ENCODE assay signal across 13 cellular contexts in the genomic region with DNA sequence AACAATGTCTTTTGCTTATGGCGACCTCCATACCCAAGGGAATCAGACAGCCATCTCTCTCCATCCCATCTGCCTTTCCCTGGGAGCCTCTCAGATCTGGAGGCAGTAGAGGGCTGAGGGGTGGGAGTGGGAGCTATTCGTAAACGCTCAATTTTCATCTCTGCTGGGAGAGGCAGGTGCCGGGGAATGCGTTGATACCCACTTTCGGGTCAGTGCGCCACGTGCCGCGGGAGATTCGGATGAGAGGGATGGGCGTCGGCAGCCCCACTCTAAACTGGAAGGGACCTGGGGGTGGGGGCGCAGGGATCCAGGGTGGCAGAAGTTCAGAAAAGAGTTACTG. TPM values are rescaled to one million over a fixed set of nuclear protein-coding genes. Genes with fewer than 3 reads are reported as not detected.
DNase-seq lines count a peak whose midpoint lies in the region; ATAC-seq, FAIRE-seq and TF ChIP-seq lines count a peak whose summit lies in the region.
"Had no signal": no experiment of that assay in that cellular context is flagged by ENCODE, and none has a peak within 500 bp of the region (broad histone marks: within the 10 kb centered on the region; RNA-seq: fewer than 3 reads in every experiment).

No MANE protein-coding gene starts in this region.

- H3K36me3 ChIP-seq in iPS-15b (ENCODE audit: control insufficient read depth, insufficient read depth, low read length), result no peaks in the 10 kb centered on the region
- H3K36me3 ChIP-seq in pancreas, result no peaks in the 10 kb centered on the region

- no peak overlapping the region for H3K27ac Mint-ChIP-seq in stimulated activated memory B cell treated with anti-CD40 and anti-IgM and Interleukin-4, amounts not matched to agents 10 μg/mL and 1 μg/mL and 100 μg/mL, for 72 hours

- H3K27ac ChIP-seq in pancreas, result no peak overlapping the region

- H3K4me3 ChIP-seq in WI38 (ENCODE audit: low read depth, low read length) (peak overlapping the region; percentile 58), iPS-15b (ENCODE audit: low read depth, low read length) (peak overlapping the region; percentile 11), pancreas (no peak overlapping the region)

- H3K27me3 ChIP-seq in iPS-15b (ENCODE audit: control insufficient read depth, insufficient read depth, low read length), result peaks cover 48% of the 10 kb centered on the region
- peaks cover 0 to 12% (median 6%) of the 10 kb centered on the region in 4 donors for H3K27me3 ChIP-seq in pancreas

- H3K27me3 Mint-ChIP-seq in stimulated activated memory B cell treated with anti-CD40 and anti-IgM and Interleukin-4, amounts not matched to agents 10 μg/mL and 1 μg/mL and 100 μg/mL, for 72 hours, result peaks cover 85% of the 10 kb centered on the region

- H3K36me3 Mint-ChIP-seq in stimulated activated memory B cell treated with anti-CD40 and anti-IgM and Interleukin-4, amounts not matched to agents 10 μg/mL and 1 μg/mL and 100 μg/mL, for 72 hours, result no peaks in the 10 kb centered on the region

- peaks cover 25% of the 10 kb centered on the region for H3K4me1 Mint-ChIP-seq in stimulated activated memory B cell treated with anti-CD40 and anti-IgM and Interleukin-4, amounts not matched to agents 10 μg/mL and 1 μg/mL and 100 μg/mL, for 72 hours

- ATAC-seq in stimulated activated memory B cell treated with anti-CD40 and anti-IgM and Interleukin-4, amounts not matched to agents 10 μg/mL and 1 μg/mL and 100 μg/mL, for 72 hours, result no peak
- ATAC-seq in HG03354 (IDR thresholded peaks at IDR 0.05; ENCODE audit: poor library complexity, severe bottlenecking, unreplicated experiment) (no peak), pancreas (no peak)

- no peak overlapping the region for H3K9ac ChIP-seq in iPS-15b (ENCODE audit: low read depth, low read length)

- peak; percentile 38 for DNase-seq in NCI-H82 (lab: John Stamatoyannopoulos, UW)
- DNase-seq in NCI-H82 treated with DMSO at 0.1 percent for 48 hours (lab: John Stamatoyannopoulos, UW; ENCODE audit: unreplicated experiment), result no peak
- no peak for DNase-seq in OCI-M2 (lab: John Stamatoyannopoulos, UW; ENCODE audit: unreplicated experiment)
- DNase-seq in pancreas, result no peak
- DNase-seq: cortex of kidney, NCI-H2081 treated with DMSO at 0.1 percent for 48 hours had no signal

- intact Hi-C loops in pancreas (cut with DNase I), result loop anchor here in 1 of 3 donors (10.0 kb wide), 1 partner anchor 212 kb away; no protein-coding TSS in a partner anchor

- H3K4me3 Mint-ChIP-seq in stimulated activated memory B cell treated with anti-CD40 and anti-IgM and Interleukin-4, amounts not matched to agents 10 μg/mL and 1 μg/mL and 100 μg/mL, for 72 hours, result peak overlapping the region; percentile 50

- H3K9me3 ChIP-seq in iPS-15b (ENCODE audit: control insufficient read depth, insufficient read depth, low read length), result no peaks in the 10 kb centered on the region
- peaks cover 0 to 2% (median 0%) of the 10 kb centered on the region in 4 donors for H3K9me3 ChIP-seq in pancreas

- TF ChIP-seq CTCF in WI38 (IDR thresholded peaks at IDR 0.05; ENCODE audit: low read depth, low read length) (no peak), pancreas (IDR thresholded peaks at IDR 0.05) (no peak)

- H3K9me3 Mint-ChIP-seq in stimulated activated memory B cell treated with anti-CD40 and anti-IgM and Interleukin-4, amounts not matched to agents 10 μg/mL and 1 μg/mL and 100 μg/mL, for 72 hours, result no peaks in the 10 kb centered on the region

- no peak for FAIRE-seq in pancreas (lab: Jason Lieb, UNC)
- FAIRE-seq: HTR-8/SVneo had no signal

- WGBS in pancreas, 2 donors, result 17 to 18% methylated on average over 14 of the region's 14 CpGs

- H3K4me1 ChIP-seq in iPS-15b (ENCODE audit: control insufficient read depth, insufficient read depth, low read length) (no peaks in the 10 kb centered on the region), pancreas (peaks cover 0 to 5% (median 4%) of the 10 kb centered on the region in 3 donors)

RNA-seq across cellular contexts. Expression of gene ADAMTS8, which starts 1.4 kb away (rescaled TPM):
- total RNA-seq in pancreas, result 1 to 10 TPM in 2 of 6 donors, under 1 TPM in 3, not detected in 1; 0.04 to 1.6 (median 0.22) TPM
- polyA plus RNA-seq in pancreas, result under 1 TPM; 0.42 TPM
- total RNA-seq: Daoy, smooth muscle cell had no signal
- polyA plus RNA-seq: smooth muscle cell had no signal

RNA-seq across cellular contexts. Expression of gene ADAMTS15, which starts 21.4 kb away (rescaled TPM):
- total RNA-seq in pancreas, result 1 to 10 TPM in 2 of 6 donors, under 1 TPM in 4; 0.14 to 1.2 (median 0.69) TPM
- polyA plus RNA-seq in pancreas, result 1 to 10 TPM in 1 of 2 donors, under 1 TPM in 1; 0.63 to 1.2 TPM

Comparison
In these comparisons a context has a peak if more than half of its experiments do, and no peak if none do; other contexts are left out.
1. H3K4me3 ChIP-seq: peak in WI38 (single experiment) and iPS-15b (single experiment); none in pancreas (0 of 4).